Comparison of ENCODE assay signal across 24 cellular contexts in genomic region chr5:96284727-96285389, GRCh38.
"Had no signal": no experiment of that assay in that cellular context is flagged by ENCODE, and none has a peak within 500 bp of the region (broad histone marks: within the 10 kb centered on the region; RNA-seq: fewer than 3 reads in every experiment).

No MANE protein-coding gene starts in this region.

- H3K4me3 Mint-ChIP-seq: activated CD8-positive, alpha-beta T cell treated with anti-CD3 and anti-CD28 coated beads, Interleukin-2, amount 10 ng/mL, durations not matched to agents 7 days and 5 days; activated naive CD8-positive, alpha-beta T cell treated with anti-CD3 and anti-CD28 coated beads, Interleukin-2, amount 10 ng/mL, durations not matched to agents 7 days and 5 days; T-helper 1 cell treated with Interleukin-12 subunit alpha and Interleukin-12 subunit beta and Interleukin-4 antibody, amounts not matched to agents 30 μg/mL and 1 μg/mL, for 36 hours; WTC11 had no signal

- H3K4me1 ChIP-seq: adrenal gland had no signal

- H3K9me3 ChIP-seq: adrenal gland had no signal

- H3K36me3 Mint-ChIP-seq: activated naive CD8-positive, alpha-beta T cell treated with anti-CD3 and anti-CD28 coated beads, Interleukin-2, amount 10 ng/mL, durations not matched to agents 7 days and 5 days; WTC11 had no signal

- H3K4me2 ChIP-seq: KMS-11, PC-9 had no signal

- FAIRE-seq: bronchial epithelial cell had no signal

- H3K27ac Mint-ChIP-seq: activated CD8-positive, alpha-beta T cell treated with anti-CD3 and anti-CD28 coated beads, Interleukin-2, amount 10 ng/mL, durations not matched to agents 7 days and 5 days; activated naive CD8-positive, alpha-beta T cell treated with anti-CD3 and anti-CD28 coated beads, Interleukin-2, amount 10 ng/mL, durations not matched to agents 7 days and 5 days; T-helper 1 cell treated with Interleukin-12 subunit alpha and Interleukin-12 subunit beta and Interleukin-4 antibody, amounts not matched to agents 30 μg/mL and 1 μg/mL, for 36 hours; WTC11 had no signal

- H3K4me3 ChIP-seq: adrenal gland, PC-9 had no signal

- H3K27me3 ChIP-seq: adrenal gland had no signal

- H2AFZ ChIP-seq: PC-9 had no signal

- H3K4me1 Mint-ChIP-seq: activated naive CD8-positive, alpha-beta T cell treated with anti-CD3 and anti-CD28 coated beads, Interleukin-2, amount 10 ng/mL, durations not matched to agents 7 days and 5 days had no signal

- DNase-seq: activated CD4-positive, alpha-beta T cell treated with anti-CD3 and anti-CD28 coated beads for 48 hours; activated CD4-positive, alpha-beta T cell treated with anti-CD3 and anti-CD28 coated beads, Interleukin-2, amount 50 U/mL, for 4 hours; activated CD4-positive, CD25-positive, alpha-beta regulatory T cell treated with anti-CD3 and anti-CD28 coated beads, Interleukin-2, amount 50 U/mL, for 72 hours; activated CD8-positive, alpha-beta memory T cell treated with anti-CD3 and anti-CD28 coated beads, Interleukin-2, amount 50 U/mL, for 48 hours; activated CD8-positive, alpha-beta T cell treated with anti-CD3 and anti-CD28 coated beads, Interleukin-2, amount 10 ng/mL, durations not matched to agents 7 days and 5 days; activated naive CD4-positive, alpha-beta T cell treated with anti-CD3 and anti-CD28 coated beads, Interleukin-2, amount 50 U/mL, for 16 hours; activated naive CD8-positive, alpha-beta T cell treated with anti-CD3 and anti-CD28 coated beads, Interleukin-2, amount 10 ng/mL, durations not matched to agents 7 days and 5 days; activated T-cell treated with anti-CD3 and anti-CD28 coated beads, Interleukin-2, amount 50 U/mL, for 1 hour; adrenal gland; anterior cingulate cortex; central memory CD4-positive, alpha-beta T cell; MV-4-11; NCI-H1092 treated with DMSO at 0.1 percent for 48 hours; NCI-H1436; NCI-H1694 treated with DMSO at 0.1 percent for 48 hours; NCI-H2029 treated with DMSO at 0.1 percent for 48 hours; NCI-H345; NCI-H510A; PC-9; SHP77 treated with DMSO at 0.1 percent for 48 hours had no signal

- H3K27ac ChIP-seq: adrenal gland, KMS-11, PC-9 had no signal

- H3K9ac ChIP-seq: KMS-11 had no signal

- H3K36me3 ChIP-seq: adrenal gland had no signal

- H3K9me3 Mint-ChIP-seq: activated naive CD8-positive, alpha-beta T cell treated with anti-CD3 and anti-CD28 coated beads, Interleukin-2, amount 10 ng/mL, durations not matched to agents 7 days and 5 days; T-helper 1 cell treated with Interleukin-12 subunit alpha and Interleukin-12 subunit beta and Interleukin-4 antibody, amounts not matched to agents 30 μg/mL and 1 μg/mL, for 36 hours had no signal
